Comparison of ENCODE assay signal across 25 cellular contexts in the genomic region with DNA sequence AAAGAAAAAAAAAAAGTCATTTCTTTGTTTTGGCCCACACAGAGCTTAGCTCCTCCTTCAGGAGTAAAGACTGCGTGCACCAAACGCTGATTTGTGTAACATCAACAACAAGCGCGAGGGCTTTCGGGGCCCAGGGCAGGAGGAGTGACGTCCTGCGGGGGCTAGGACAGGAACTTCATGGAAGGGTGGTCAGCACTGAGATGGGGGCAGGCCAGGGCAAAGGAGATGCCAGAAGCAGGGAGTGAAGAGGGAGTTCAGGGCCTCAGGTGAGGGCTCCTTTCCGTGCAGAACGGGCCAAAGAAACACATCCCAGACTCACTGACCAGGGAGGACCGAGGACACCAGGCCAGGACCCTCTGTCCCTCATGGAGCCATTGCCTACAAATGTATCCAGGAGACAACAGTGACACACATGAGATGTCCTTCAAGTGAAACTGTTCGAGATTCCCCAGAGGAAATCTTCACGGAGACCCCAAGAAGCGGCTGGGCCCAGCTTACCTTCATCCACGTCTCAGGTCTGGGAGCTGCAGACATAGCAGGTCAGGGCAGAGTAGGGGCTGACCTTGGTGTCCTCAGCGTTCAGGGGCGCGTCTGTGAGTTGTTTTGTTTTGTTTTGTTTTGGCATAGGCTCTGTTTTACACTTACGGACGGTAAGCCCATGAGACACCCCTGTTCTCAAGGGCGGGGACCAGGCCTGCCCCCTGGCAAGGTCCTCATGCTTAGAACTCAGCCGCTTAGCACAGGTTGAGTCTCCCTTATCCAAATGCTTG. TPM values are rescaled to one million over a fixed set of nuclear protein-coding genes. Genes with fewer than 3 reads are reported as not detected.
"Had no signal": no experiment of that assay in that cellular context is flagged by ENCODE, and none has a peak within 500 bp of the region (broad histone marks: within the 10 kb centered on the region; RNA-seq: fewer than 3 reads in every experiment).

No MANE protein-coding gene starts in this region.

- H3K4me1 ChIP-seq: adrenal gland, ascending aorta, foreskin keratinocyte, testis, vagina had no signal

- H3K36me3 ChIP-seq: adrenal gland, ascending aorta, brain microvascular endothelial cell, vagina had no signal

- H3K27ac Mint-ChIP-seq: activated CD4-positive, alpha-beta memory T cell treated with anti-CD3 and anti-CD28 coated beads for 36 hours; activated naive CD8-positive, alpha-beta T cell; activated T-cell treated with anti-CD3 and anti-CD28 coated beads, Interleukin-2, amount 50 U/mL, for 72 hours; immature natural killer cell; nephron; T-helper 17 cell had no signal

- H3K9me3 ChIP-seq: adrenal gland, ascending aorta, testis, vagina had no signal

- H3K27me3 Mint-ChIP-seq: activated naive CD8-positive, alpha-beta T cell had no signal

- H3K4me3 ChIP-seq: adrenal gland, ascending aorta, testis, vagina had no signal

- DNase-seq: activated CD4-positive, alpha-beta memory T cell treated with anti-CD3 and anti-CD28 coated beads for 36 hours; activated CD4-positive, alpha-beta T cell treated with anti-CD3 and anti-CD28 coated beads for 48 hours; activated CD4-positive, CD25-positive, alpha-beta regulatory T cell; activated gamma-delta T cell treated with Interleukin-2 at 50 U/mL for 16 hours; activated T-cell treated with anti-CD3 and anti-CD28 coated beads, Interleukin-2, amount 50 U/mL, for 72 hours; adrenal gland; brain microvascular endothelial cell; central memory CD4-positive, alpha-beta T cell; dermis blood vessel endothelial cell; effector CD8-positive, alpha-beta T cell; foreskin keratinocyte; immature natural killer cell; left ventricle myocardium superior; mammary epithelial cell; midbrain; occipital lobe; retina; stimulated activated CD4-positive, alpha-beta T cell treated with anti-CD3 and anti-CD28 coated beads, Interleukin-12 subunit alpha, Interleukin-12 subunit beta, amount 100 ng/mL, for 4 hours; T-helper 17 cell; testis; trophoblast cell had no signal

- H3K27ac ChIP-seq: adrenal gland, ascending aorta, brain microvascular endothelial cell, foreskin keratinocyte, testis, vagina had no signal

- H3K36me3 Mint-ChIP-seq: activated CD4-positive, alpha-beta memory T cell treated with anti-CD3 and anti-CD28 coated beads for 36 hours; activated naive CD8-positive, alpha-beta T cell; immature natural killer cell had no signal

- H3K27me3 ChIP-seq: adrenal gland, ascending aorta, foreskin keratinocyte, testis, vagina had no signal

- H3K4me3 Mint-ChIP-seq: activated CD4-positive, alpha-beta memory T cell treated with anti-CD3 and anti-CD28 coated beads for 36 hours; activated naive CD8-positive, alpha-beta T cell; activated T-cell treated with anti-CD3 and anti-CD28 coated beads, Interleukin-2, amount 50 U/mL, for 72 hours; immature natural killer cell; nephron; T-helper 17 cell had no signal

- H3K9me3 Mint-ChIP-seq: activated CD4-positive, alpha-beta memory T cell treated with anti-CD3 and anti-CD28 coated beads for 36 hours; activated T-cell treated with anti-CD3 and anti-CD28 coated beads, Interleukin-2, amount 50 U/mL, for 72 hours; immature natural killer cell; nephron had no signal

- H3K4me1 Mint-ChIP-seq: immature natural killer cell, nephron had no signal

RNA-seq across cellular contexts. Expression of gene SHH, which starts 30.4 kb away (rescaled TPM):
- total RNA-seq: activated CD4-positive, alpha-beta memory T cell treated with anti-CD3 and anti-CD28 coated beads for 36 hours; dermis blood vessel endothelial cell; left ventricle myocardium superior; mammary epithelial cell; T-helper 17 cell had no signal
- polyA plus RNA-seq: immature natural killer cell, mammary epithelial cell had no signal
